In genomic region chr16:89241187-89242003, GRCh38 we compare ENCODE assay signal across 1 cellular context.
TF ChIP-seq lines count a peak whose summit lies in the region.

No MANE protein-coding gene starts in this region.

TF ChIP-seq in HepG2, 621 proteins besides CTCF, POLR2A, EP300 and RAD21 (continued from another document and continues in another):
- TF ChIP-seq TRAFD1 (CRISPR knock-in tag; IDR thresholded peaks at IDR 0.05; ENCODE audit: borderline replicate concordance), result 0 out of 2 replicates have a peak, but pooled peaks have one; percentile 45
- TF ChIP-seq YEATS2 (CRISPR knock-in tag; IDR thresholded peaks at IDR 0.05; ENCODE audit: borderline replicate concordance), result peak; percentile 98
- no peak for TF ChIP-seq CEBPG (CRISPR knock-in tag; IDR thresholded peaks at IDR 0.05)
- TF ChIP-seq TOE1 (CRISPR knock-in tag; IDR thresholded peaks at IDR 0.05), result no peak
- TF ChIP-seq SRSF1 (optimal IDR thresholded peaks at IDR 0.05; ENCODE audit: low read depth, low read length), result peak; percentile 6
- peak; percentile 82 for TF ChIP-seq RBM39 (IDR thresholded peaks at IDR 0.05; ENCODE audit: low read depth, low read length, poor library complexity, severe bottlenecking)
- TF ChIP-seq NR2C2 (CRISPR knock-in tag; IDR thresholded peaks at IDR 0.05; ENCODE audit: borderline replicate concordance), result peak; percentile 96
- 0 out of 2 replicates have a peak, but pooled peaks have one; percentile 36 for TF ChIP-seq ZBTB1 (CRISPR knock-in tag; IDR thresholded peaks at IDR 0.05; ENCODE audit: borderline replicate concordance)
- TF ChIP-seq PBX2 (CRISPR knock-in tag; IDR thresholded peaks at IDR 0.05), result peak; percentile 20; the same call in 1 of the 2 replicates
- TF ChIP-seq ZNF766 (CRISPR knock-in tag; IDR thresholded peaks at IDR 0.05; ENCODE audit: borderline replicate concordance), result peak; percentile 89; the same call in 1 of the 2 replicates
- TF ChIP-seq KMT2B (CRISPR knock-in tag; IDR thresholded peaks at IDR 0.05), result peak; percentile 86
- peak; percentile 91 for TF ChIP-seq ELF1 (CRISPR knock-in tag; IDR thresholded peaks at IDR 0.05)
- peak; percentile 84; the same call in 1 of the 2 replicates for TF ChIP-seq ZBTB38 (CRISPR knock-in tag; IDR thresholded peaks at IDR 0.05)
- TF ChIP-seq ZNF143 (CRISPR knock-in tag; IDR thresholded peaks at IDR 0.05), result peak; percentile 64
- peak; percentile 63 for TF ChIP-seq ARNT2 (CRISPR knock-in tag; IDR thresholded peaks at IDR 0.05; ENCODE audit: low read depth)
- TF ChIP-seq DR1 (CRISPR knock-in tag; IDR thresholded peaks at IDR 0.05), result peak; percentile 77; the same call in 1 of the 2 replicates
- TF ChIP-seq KLF15 (CRISPR knock-in tag; IDR thresholded peaks at IDR 0.05; ENCODE audit: borderline replicate concordance), result no peak
- TF ChIP-seq ZNF567 (CRISPR knock-in tag; IDR thresholded peaks at IDR 0.05; ENCODE audit: borderline replicate concordance), result peak; percentile 97
- TF ChIP-seq SKI (IDR thresholded peaks at IDR 0.05; ENCODE audit: partially characterized antibody), result peak; percentile 26
- no peak for TF ChIP-seq HDAC6 (IDR thresholded peaks at IDR 0.05; ENCODE audit: low read depth, low read length)
- TF ChIP-seq XBP1 (CRISPR knock-in tag; IDR thresholded peaks at IDR 0.05), result no peak
- peak; percentile 79 for TF ChIP-seq ZNF503 (CRISPR knock-in tag; IDR thresholded peaks at IDR 0.05)
- peak; percentile 86; the same call in 1 of the 2 replicates for TF ChIP-seq ZSCAN20 (CRISPR knock-in tag; IDR thresholded peaks at IDR 0.05; ENCODE audit: borderline replicate concordance)
- TF ChIP-seq MAFG (CRISPR knock-in tag; IDR thresholded peaks at IDR 0.05), result no peak
- peak; percentile 86 for TF ChIP-seq MED1 (CRISPR knock-in tag; IDR thresholded peaks at IDR 0.05)
- TF ChIP-seq HBP1 (CRISPR knock-in tag; IDR thresholded peaks at IDR 0.05; ENCODE audit: low read depth), result peak; percentile 75; the same call in 1 of the 2 replicates
- TF ChIP-seq ZNF383 (CRISPR knock-in tag; IDR thresholded peaks at IDR 0.05; ENCODE audit: borderline replicate concordance), result no peak
- peak; percentile 88 for TF ChIP-seq PHF8 (CRISPR knock-in tag; IDR thresholded peaks at IDR 0.05)
- no peak for TF ChIP-seq NAIF1 (CRISPR knock-in tag; IDR thresholded peaks at IDR 0.05; ENCODE audit: borderline replicate concordance)
- TF ChIP-seq AGO2 (optimal IDR thresholded peaks at IDR 0.05; ENCODE audit: low read depth, low read length), result peak; percentile 58
- no peak; the same call in 1 of the 2 replicates for TF ChIP-seq ZHX1 (CRISPR knock-in tag; IDR thresholded peaks at IDR 0.05; ENCODE audit: low read depth)
- TF ChIP-seq ZNF589 (CRISPR knock-in tag; conservative IDR thresholded peaks at IDR 0.05), result no peak
- no peak for TF ChIP-seq JDP2 (CRISPR knock-in tag; IDR thresholded peaks at IDR 0.05; ENCODE audit: borderline replicate concordance)
- TF ChIP-seq ZNF556 (CRISPR knock-in tag; IDR thresholded peaks at IDR 0.05; ENCODE audit: borderline replicate concordance), result 0 out of 2 replicates have a peak, but pooled peaks have one; percentile 53
- no peak for TF ChIP-seq FOSL1 (CRISPR knock-in tag; IDR thresholded peaks at IDR 0.05; ENCODE audit: borderline replicate concordance)
- no peak for TF ChIP-seq ZFP41 (CRISPR knock-in tag; IDR thresholded peaks at IDR 0.05; ENCODE audit: borderline replicate concordance)
- TF ChIP-seq TCF12 (IDR thresholded peaks at IDR 0.05), result no peak
- TF ChIP-seq TCF12 (CRISPR knock-in tag; IDR thresholded peaks at IDR 0.05), result peak; percentile 80; the same call in 1 of the 2 replicates
- peak; percentile 78 for TF ChIP-seq NFAT5 (CRISPR knock-in tag; IDR thresholded peaks at IDR 0.05)
- TF ChIP-seq JUN (CRISPR knock-in tag; IDR thresholded peaks at IDR 0.05), result no peak; the same call in 1 of the 2 replicates
- TF ChIP-seq RBAK (CRISPR knock-in tag; IDR thresholded peaks at IDR 0.05), result no peak
- 0 out of 2 replicates have a peak, but pooled peaks have one; percentile 40 for TF ChIP-seq PBX3 (CRISPR knock-in tag; IDR thresholded peaks at IDR 0.05; ENCODE audit: borderline replicate concordance)
- TF ChIP-seq JUNB (CRISPR knock-in tag; IDR thresholded peaks at IDR 0.05; ENCODE audit: borderline replicate concordance), result no peak
- TF ChIP-seq ZNF207 (IDR thresholded peaks at IDR 0.05; ENCODE audit: borderline replicate concordance), result no peak
- TF ChIP-seq MAF1 (CRISPR knock-in tag; IDR thresholded peaks at IDR 0.05; ENCODE audit: borderline replicate concordance), result peak; percentile 67; the same call in 1 of the 2 replicates
- no peak for TF ChIP-seq RNF219 (CRISPR knock-in tag; IDR thresholded peaks at IDR 0.05)
